ENCODE assay signal across 13 cellular contexts in genomic region chr20:37669062-37669772, GRCh38. TPM values are rescaled to one million over a fixed set of nuclear protein-coding genes. Genes with fewer than 3 reads are reported as not detected.
DNase-seq lines count a peak whose midpoint lies in the region; ATAC-seq and TF ChIP-seq lines count a peak whose summit lies in the region.
"Had no signal": no experiment of that assay in that cellular context is flagged by ENCODE, and none has a peak within 500 bp of the region (broad histone marks: within the 10 kb centered on the region; RNA-seq: fewer than 3 reads in every experiment).

No MANE protein-coding gene starts in this region.

- peaks cover 12% of the 10 kb centered on the region for H3K9me3 Mint-ChIP-seq in WTC11

- H3K4me1 Mint-ChIP-seq in WTC11: peaks cover 17% of the 10 kb centered on the region

- no peaks in the 10 kb centered on the region for H3K27me3 Mint-ChIP-seq in WTC11 (ENCODE audit: low read depth)

- no peak overlapping the region for H3K27ac ChIP-seq in trophoblast cell (ENCODE audit: low read depth, low read length)
- H3K27ac ChIP-seq: thoracic aorta had no signal

- peaks cover 9% of the 10 kb centered on the region for H3K36me3 Mint-ChIP-seq in WTC11

- H4K8ac ChIP-seq in trophoblast cell (ENCODE audit: low read depth, low read length): no peak overlapping the region

- ATAC-seq in WTC11 (peak; percentile 92), GM21529 (IDR thresholded peaks at IDR 0.05; ENCODE audit: unreplicated experiment) (no peak)
- ATAC-seq: activated CD8-positive, alpha-beta memory T cell treated with anti-CD3 and anti-CD28 coated beads, Interleukin-2, amount 10 ng/mL, durations not matched to agents 7 days and 5 days had no signal

- H3K4me2 ChIP-seq in trophoblast cell (ENCODE audit: low read length): no peak overlapping the region

- no peak overlapping the region for H3K14ac ChIP-seq in trophoblast cell (ENCODE audit: low read length)

- H2BK12ac ChIP-seq in trophoblast cell (ENCODE audit: low read length): no peak overlapping the region

- H2AFZ ChIP-seq in trophoblast cell (ENCODE audit: insufficient read depth, low read length, poor library complexity): no peak overlapping the region

- H3K27ac Mint-ChIP-seq in WTC11: no peak overlapping the region
- H3K27ac Mint-ChIP-seq: activated CD8-positive, alpha-beta memory T cell treated with anti-CD3 and anti-CD28 coated beads, Interleukin-2, amount 10 ng/mL, durations not matched to agents 7 days and 5 days had no signal

- no peak overlapping the region for H2BK5ac ChIP-seq in trophoblast cell (ENCODE audit: low read depth, low read length, poor library complexity)

- no peaks in the 10 kb centered on the region for H3K79me1 ChIP-seq in trophoblast cell (ENCODE audit: low read length)

- POLR2A ChIA-PET in WTC11 (lab: Charles Lee): no interaction called here

- WGBS in trophoblast cell (ENCODE audit: extremely low coverage, insufficient coverage, insufficient read length): no CpG with 5 or more reads among the region's 2 CpGs

- no peak for TF ChIP-seq CTCF in WTC11 (IDR thresholded peaks at IDR 0.05)

- no peak overlapping the region for H4K12ac ChIP-seq in trophoblast cell (ENCODE audit: low read depth, low read length)

- peaks cover 2% of the 10 kb centered on the region for H3K9me3 ChIP-seq in trophoblast cell (ENCODE audit: insufficient read depth, low read depth, low read length)
- H3K9me3 ChIP-seq: thoracic aorta had no signal

- no peak overlapping the region for H4K91ac ChIP-seq in trophoblast cell (ENCODE audit: low read depth, low read length)

- H3K4me1 ChIP-seq in trophoblast cell (ENCODE audit: control insufficient read depth in 1 of 2, insufficient read depth in 2 of 2, low read length in 2 of 2): peaks cover 4 to 5% of the 10 kb centered on the region in 2 experiments

- H3K4ac ChIP-seq in trophoblast cell (ENCODE audit: low read depth, low read length): no peak overlapping the region

- H3K9ac ChIP-seq in trophoblast cell (ENCODE audit: low read length): peak overlapping the region; percentile 11

- no peak overlapping the region for H2BK120ac ChIP-seq in trophoblast cell (ENCODE audit: insufficient read depth, low read length, poor library complexity)

- H3K4me3 Mint-ChIP-seq in WTC11: no peak overlapping the region
- H3K4me3 Mint-ChIP-seq: activated CD8-positive, alpha-beta memory T cell treated with anti-CD3 and anti-CD28 coated beads, Interleukin-2, amount 10 ng/mL, durations not matched to agents 7 days and 5 days had no signal

- no peak overlapping the region for H3K23ac ChIP-seq in trophoblast cell (ENCODE audit: low read length)

- no peak overlapping the region for H2AK5ac ChIP-seq in trophoblast cell (ENCODE audit: low read length)

- CTCF ChIA-PET in WTC11 (lab: Charles Lee): interaction anchor here (0.6 to 1.7 kb wide), 11 partner anchors 8 to 636 kb away, joined by 3 to 6 read pairs (median 4); no protein-coding TSS in a partner anchor

- no peak overlapping the region for H3K4me3 ChIP-seq in trophoblast cell (ENCODE audit: low read depth, low read length)

- no peak overlapping the region for H3K18ac ChIP-seq in trophoblast cell (ENCODE audit: low read length)

- no peaks in the 10 kb centered on the region for H3K79me2 ChIP-seq in trophoblast cell (ENCODE audit: control insufficient read depth, insufficient read depth, low read length, poor library complexity)

- no peaks in the 10 kb centered on the region for H3K36me3 ChIP-seq in trophoblast cell (ENCODE audit: control insufficient read depth in 1 of 2, insufficient read depth in 2 of 2, low read length in 2 of 2)
- H3K36me3 ChIP-seq: thoracic aorta had no signal

- peak; percentile 21 for DNase-seq in SKM-1 treated with dmso at 0.1 percent for 144 hours (lab: John Stamatoyannopoulos, UW; ENCODE audit: unreplicated experiment)
- no peak for DNase-seq in SKM-1 (lab: John Stamatoyannopoulos, UW; ENCODE audit: unreplicated experiment)
- peak; percentile 3 to 57 for DNase-seq in NOMO-1 (lab: John Stamatoyannopoulos, UW; ENCODE audit: unreplicated experiment in 2 of 2)
- no peak for DNase-seq in WTC11 (ENCODE audit: low spot score)
- no peak for DNase-seq in trophoblast cell
- no peak for DNase-seq in NCI-H2196 treated with DMSO at 0.1 percent for 48 hours (lab: John Stamatoyannopoulos, UW; ENCODE audit: unreplicated experiment)
- DNase-seq in dedifferentiated amniotic fluid mesenchymal stem cell (ENCODE audit: extremely low spot score): no peak
- DNase-seq: activated CD8-positive, alpha-beta memory T cell treated with anti-CD3 and anti-CD28 coated beads, Interleukin-2, amount 10 ng/mL, durations not matched to agents 7 days and 5 days; erythroblast; kidney glomerular epithelial cell; NCI-H2107 had no signal

- no peaks in the 10 kb centered on the region for H3K27me3 ChIP-seq in trophoblast cell (ENCODE audit: insufficient read depth, low read length)

TF ChIP-seq in WTC11, 78 proteins besides CTCF, POLR2A, EP300 and RAD21:
- TF ChIP-seq ZNF263 (CRISPR knock-in tag; IDR thresholded peaks at IDR 0.05; ENCODE audit: low read depth): no peak
- TF ChIP-seq ZNF512 (CRISPR knock-in tag; IDR thresholded peaks at IDR 0.05; ENCODE audit: borderline replicate concordance): peak; percentile 90; the same call in 1 of the 2 replicates

RNA-seq across cellular contexts. Expression of gene CTNNBL1, which starts 24.6 kb away (rescaled TPM):
- total RNA-seq in WTC11 (2021): 64.4 to 69.3 TPM (median 64.4 TPM) in 3 replicates
- polyA plus RNA-seq in trophoblast cell (2013): 114 and 118 TPM in 2 replicates

Comparison
In these comparisons a context has a peak if more than half of its experiments do, and no peak if none do; other contexts are left out.
1. DNase-seq: peak in SKM-1 treated with dmso at 0.1 percent for 144 hours (single experiment) and NOMO-1 (2 of 2); none in SKM-1 (single experiment), WTC11 (single experiment), trophoblast cell (0 of 2), NCI-H2196 treated with DMSO at 0.1 percent for 48 hours (single experiment) and dedifferentiated amniotic fluid mesenchymal stem cell (single experiment).